25 cellular contexts compared by ENCODE assay signal in the genomic region with DNA sequence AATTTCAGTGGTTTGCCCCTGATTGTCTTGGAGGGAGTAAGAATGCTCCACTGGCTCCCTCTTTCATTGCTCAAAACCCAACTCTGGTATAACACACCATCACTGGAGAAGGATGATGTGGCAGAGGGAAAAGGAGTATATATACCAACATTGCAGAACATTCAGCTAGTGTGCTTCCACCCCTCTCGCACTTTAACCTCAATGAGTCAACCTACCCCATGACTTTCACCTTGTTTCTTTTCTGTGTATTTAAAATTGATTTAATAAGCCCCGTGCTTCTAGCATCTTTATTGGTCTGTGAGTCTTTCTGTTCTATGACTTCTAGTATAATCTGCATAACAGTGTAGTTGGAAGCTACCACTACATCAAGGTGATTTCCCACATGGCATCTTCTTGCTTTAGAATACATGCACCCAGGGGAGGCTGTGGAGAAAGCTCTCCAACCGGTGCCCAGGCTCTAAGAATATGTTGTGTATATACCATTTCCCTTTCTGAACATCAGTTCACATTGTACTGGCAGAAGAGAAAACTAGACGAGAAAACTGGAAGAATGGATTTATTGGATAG.
DNase-seq lines count a peak whose midpoint lies in the region; ATAC-seq and TF ChIP-seq lines count a peak whose summit lies in the region.
"Had no signal": no experiment of that assay in that cellular context is flagged by ENCODE, and none has a peak within 500 bp of the region (broad histone marks: within the 10 kb centered on the region; RNA-seq: fewer than 3 reads in every experiment).

No MANE protein-coding gene starts in this region.

- H3K27ac ChIP-seq in foreskin keratinocyte: no peak overlapping the region
- H3K27ac ChIP-seq: 22Rv1; BLaER1 treated with 17β-estradiol and CSF1 and Interleukin-3, amounts not matched to agents 10 nM and 100 nM; KMS-11 had no signal

- H3K4me1 Mint-ChIP-seq in activated naive CD8-positive, alpha-beta T cell treated with anti-CD3 and anti-CD28 coated beads, Interleukin-2, amount 50 U/mL, for 24 hours: peaks cover 13% of the 10 kb centered on the region
- peaks cover 19% of the 10 kb centered on the region for H3K4me1 Mint-ChIP-seq in activated naive CD8-positive, alpha-beta T cell treated with anti-CD3 and anti-CD28 coated beads for 36 hours

- H3K27me3 Mint-ChIP-seq in activated naive CD8-positive, alpha-beta T cell treated with anti-CD3 and anti-CD28 coated beads, Interleukin-2, amount 50 U/mL, for 24 hours: peaks cover 2% of the 10 kb centered on the region
- no peaks in the 10 kb centered on the region for H3K27me3 Mint-ChIP-seq in activated naive CD8-positive, alpha-beta T cell treated with anti-CD3 and anti-CD28 coated beads for 36 hours

- no peaks in the 10 kb centered on the region for H3K27me3 ChIP-seq in foreskin keratinocyte
- H3K27me3 ChIP-seq: BLaER1 treated with 17β-estradiol and CSF1 and Interleukin-3, amounts not matched to agents 10 nM and 100 nM had no signal

- H3K36me3 Mint-ChIP-seq in activated naive CD8-positive, alpha-beta T cell treated with anti-CD3 and anti-CD28 coated beads, Interleukin-2, amount 50 U/mL, for 24 hours (ENCODE audit: low read depth): no peaks in the 10 kb centered on the region
- no peaks in the 10 kb centered on the region for H3K36me3 Mint-ChIP-seq in activated naive CD8-positive, alpha-beta T cell treated with anti-CD3 and anti-CD28 coated beads for 36 hours
- H3K36me3 Mint-ChIP-seq: CD8-positive, alpha-beta T cell had no signal

- H3K4me1 ChIP-seq in foreskin keratinocyte: peaks cover 6% of the 10 kb centered on the region

- no peak for TF ChIP-seq CTCF in foreskin keratinocyte (conservative IDR thresholded peaks at IDR 0.05)

- ATAC-seq in activated naive CD8-positive, alpha-beta T cell treated with anti-CD3 and anti-CD28 coated beads, Interleukin-2, amount 50 U/mL, for 24 hours: peak; percentile 89
- peak; percentile 14 for ATAC-seq in foreskin keratinocyte
- peak; percentile 81 for ATAC-seq in stimulated activated naive CD8-positive, alpha-beta T cell treated with anti-CD3 and anti-CD28 coated beads, Interleukin-15, Interleukin-2, amounts not matched to agents 100 U/mL and 50 U/mL, for 24 hours
- ATAC-seq: CD8-positive, alpha-beta T cell; HCT116 had no signal

- peak; percentile 1 for DNase-seq in NK-92 treated with Interleukin-12 subunit alpha and Interleukin-12 subunit beta, amount 100 ng/mL, for 24 hours (lab: John Stamatoyannopoulos, UW)
- no peak for DNase-seq in NK-92 (lab: John Stamatoyannopoulos, UW; ENCODE audit: unreplicated experiment)
- no peak for DNase-seq in activated naive CD8-positive, alpha-beta T cell treated with anti-CD3 and anti-CD28 coated beads, Interleukin-2, amount 50 U/mL, for 24 hours
- DNase-seq in activated naive CD8-positive, alpha-beta T cell treated with anti-CD3 and anti-CD28 coated beads for 36 hours: no peak
- DNase-seq in foreskin keratinocyte: no peak
- DNase-seq in stimulated activated naive CD8-positive, alpha-beta T cell treated with anti-CD3 and anti-CD28 coated beads, Interleukin-15, Interleukin-2, amounts not matched to agents 100 U/mL and 50 U/mL, for 24 hours: no peak
- DNase-seq in C1 segment of cervical spinal cord (lab: John Stamatoyannopoulos, UW): no peak
- DNase-seq in GDM1 (lab: John Stamatoyannopoulos, UW): no peak
- DNase-seq: ACHN; CD8-positive, alpha-beta T cell; GF-D8; GOT3; IMR-90; NCI-H1105; NCI-H146; NCI-H2029; NCI-H226; NCI-H524; NCI-H774; OCI-M1; Right ventricle myocardium superior had no signal

- no peak overlapping the region for H3K4me3 Mint-ChIP-seq in activated naive CD8-positive, alpha-beta T cell treated with anti-CD3 and anti-CD28 coated beads, Interleukin-2, amount 50 U/mL, for 24 hours
- H3K4me3 Mint-ChIP-seq in activated naive CD8-positive, alpha-beta T cell treated with anti-CD3 and anti-CD28 coated beads for 36 hours: no peak overlapping the region
- H3K4me3 Mint-ChIP-seq: CD8-positive, alpha-beta T cell had no signal

- H3K27ac Mint-ChIP-seq in activated naive CD8-positive, alpha-beta T cell treated with anti-CD3 and anti-CD28 coated beads, Interleukin-2, amount 50 U/mL, for 24 hours: no peak overlapping the region
- H3K27ac Mint-ChIP-seq in activated naive CD8-positive, alpha-beta T cell treated with anti-CD3 and anti-CD28 coated beads for 36 hours: no peak overlapping the region
- H3K27ac Mint-ChIP-seq: CD8-positive, alpha-beta T cell had no signal

- H3K9me3 Mint-ChIP-seq in activated naive CD8-positive, alpha-beta T cell treated with anti-CD3 and anti-CD28 coated beads, Interleukin-2, amount 50 U/mL, for 24 hours: no peaks in the 10 kb centered on the region
- no peaks in the 10 kb centered on the region for H3K9me3 Mint-ChIP-seq in activated naive CD8-positive, alpha-beta T cell treated with anti-CD3 and anti-CD28 coated beads for 36 hours
- H3K9me3 Mint-ChIP-seq: CD8-positive, alpha-beta T cell had no signal

Comparison
In these comparisons a context has a peak if more than half of its experiments do, and no peak if none do; other contexts are left out.
1. ATAC-seq: peak in every context shown above with its lines; median percentile 89 in activated naive CD8-positive, alpha-beta T cell treated with anti-CD3 and anti-CD28 coated beads, Interleukin-2, amount 50 U/mL, for 24 hours; 81 in stimulated activated naive CD8-positive, alpha-beta T cell treated with anti-CD3 and anti-CD28 coated beads, Interleukin-15, Interleukin-2, amounts not matched to agents 100 U/mL and 50 U/mL, for 24 hours; 14 in foreskin keratinocyte.